In the genomic region with DNA sequence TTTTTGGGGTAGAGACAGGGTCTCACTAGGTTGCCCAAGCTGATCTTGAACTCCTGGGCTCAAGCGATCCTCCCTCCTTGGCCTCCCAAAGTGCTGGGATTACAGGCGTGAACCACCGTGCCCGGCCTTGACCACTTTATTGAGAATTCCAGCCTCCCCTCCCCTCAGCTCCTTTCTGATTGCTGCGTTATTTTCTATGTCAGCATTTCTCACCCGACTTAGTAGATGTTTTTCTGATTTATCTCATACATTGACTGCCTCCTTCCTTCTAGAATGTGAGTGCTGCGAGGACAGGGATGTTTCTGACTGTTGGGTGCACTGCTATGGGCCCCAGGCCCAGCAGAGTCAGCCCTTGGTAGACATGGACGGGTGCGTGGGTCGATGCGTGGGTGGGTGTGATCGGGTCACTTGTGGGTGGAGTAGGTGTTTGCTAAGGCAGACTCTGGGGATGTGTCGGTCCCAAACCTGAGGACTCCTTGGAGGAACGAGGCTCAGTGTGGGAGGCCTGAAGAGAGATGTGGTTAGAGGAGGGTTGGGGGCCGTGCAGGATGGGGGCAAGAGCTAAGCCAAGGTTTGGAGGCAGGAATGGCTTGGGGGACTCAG, we compare ENCODE assay signal across 2 cellular contexts.
TF ChIP-seq lines count a peak whose summit lies in the region.

No MANE protein-coding gene starts in this region.

TF ChIP-seq in IMR-90, 13 proteins besides CTCF, POLR2A, EP300 and RAD21:
- TF ChIP-seq RFX5 (IDR thresholded peaks at IDR 0.05; ENCODE audit: low read depth, low read length): no peak
- no peak for TF ChIP-seq NFE2L2 (IDR thresholded peaks at IDR 0.05; ENCODE audit: low read depth, low read length)
- TF ChIP-seq MAFK (IDR thresholded peaks at IDR 0.05; ENCODE audit: low read depth, low read length): peak; percentile 64

TF ChIP-seq in H1, 55 proteins besides CTCF, POLR2A, EP300 and RAD21:
- TF ChIP-seq SIN3A (conservative IDR thresholded peaks at IDR 0.05 in 1 of 2, IDR thresholded peaks at IDR 0.05 in 1 of 2; ENCODE audit: low read depth in 1 of 2, low read length in 2 of 2) (no peak), ZNF274 (IDR thresholded peaks at IDR 0.05; ENCODE audit: borderline replicate concordance, extremely low read depth, low read length) (no peak), SIRT6 (IDR thresholded peaks at IDR 0.05; ENCODE audit: low read length) (no peak), SP2 (IDR thresholded peaks at IDR 0.05; ENCODE audit: low read length) (no peak), SIX5 (IDR thresholded peaks at IDR 0.05; ENCODE audit: low read depth, low read length) (no peak), CHD1 (IDR thresholded peaks at IDR 0.05; ENCODE audit: low read depth, low read length) (no peak), TBP (IDR thresholded peaks at IDR 0.05; ENCODE audit: low read depth, low read length) (no peak), EGR1 (IDR thresholded peaks at IDR 0.05; ENCODE audit: borderline replicate concordance, low read depth, low read length) (no peak), SAP30 (IDR thresholded peaks at IDR 0.05; ENCODE audit: insufficient read depth, insufficient replicate concordance, low read length) (no peak), POLR2AphosphoS5 (IDR thresholded peaks at IDR 0.05; ENCODE audit: low read depth, low read length) (no peak), RBBP5 (IDR thresholded peaks at IDR 0.05; ENCODE audit: borderline replicate concordance, low read depth, low read length) (no peak), HDAC6 (IDR thresholded peaks at IDR 0.05; ENCODE audit: low read depth, low read length) (no peak), HDAC2 (IDR thresholded peaks at IDR 0.05; ENCODE audit: borderline replicate concordance in 1 of 2, low read depth in 2 of 2, low read length in 2 of 2) (no peak), JUN (IDR thresholded peaks at IDR 0.05; ENCODE audit: low read depth, low read length) (no peak), CBX8 (IDR thresholded peaks at IDR 0.05; ENCODE audit: borderline replicate concordance, low read depth, low read length) (no peak)
- TF ChIP-seq, protein P1, sequence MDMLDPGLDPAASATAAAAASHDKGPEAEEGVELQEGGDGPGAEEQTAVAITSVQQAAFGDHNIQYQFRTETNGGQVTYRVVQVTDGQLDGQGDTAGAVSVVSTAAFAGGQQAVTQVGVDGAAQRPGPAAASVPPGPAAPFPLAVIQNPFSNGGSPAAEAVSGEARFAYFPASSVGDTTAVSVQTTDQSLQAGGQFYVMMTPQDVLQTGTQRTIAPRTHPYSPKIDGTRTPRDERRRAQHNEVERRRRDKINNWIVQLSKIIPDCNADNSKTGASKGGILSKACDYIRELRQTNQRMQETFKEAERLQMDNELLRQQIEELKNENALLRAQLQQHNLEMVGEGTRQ (IDR thresholded peaks at IDR 0.05; ENCODE audit: low read length): no peak
- TF ChIP-seq, protein P2, sequence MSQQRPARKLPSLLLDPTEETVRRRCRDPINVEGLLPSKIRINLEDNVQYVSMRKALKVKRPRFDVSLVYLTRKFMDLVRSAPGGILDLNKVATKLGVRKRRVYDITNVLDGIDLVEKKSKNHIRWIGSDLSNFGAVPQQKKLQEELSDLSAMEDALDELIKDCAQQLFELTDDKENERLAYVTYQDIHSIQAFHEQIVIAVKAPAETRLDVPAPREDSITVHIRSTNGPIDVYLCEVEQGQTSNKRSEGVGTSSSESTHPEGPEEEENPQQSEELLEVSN (IDR thresholded peaks at IDR 0.05): no peak
